11 cellular contexts compared by ENCODE assay signal in the genomic region with DNA sequence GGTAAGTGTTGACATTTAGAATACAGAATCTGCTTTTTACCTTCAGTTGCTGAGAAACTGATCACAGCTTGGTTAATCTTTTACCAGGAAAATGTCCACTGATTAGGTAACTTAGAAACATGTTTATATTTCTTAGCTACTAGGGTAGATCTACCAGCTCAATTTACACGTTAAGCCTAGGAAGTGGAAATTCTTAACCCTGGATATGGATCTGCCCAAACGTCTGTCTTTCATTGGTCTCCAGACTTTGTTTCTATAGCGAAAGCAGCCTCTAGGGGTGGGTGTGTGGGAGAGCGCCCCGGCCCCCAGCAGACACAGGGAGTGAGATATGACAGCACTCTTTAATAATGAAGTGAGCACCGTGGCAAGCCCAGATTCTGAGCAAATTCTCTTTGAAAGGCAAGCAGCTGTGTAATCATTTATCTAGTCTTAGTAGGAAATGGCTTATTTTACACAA.
A peak's percentile ranks its signal among the peaks of the same experiment; 100 is the strongest.
DNase-seq lines count a peak whose midpoint lies in the region; ATAC-seq, FAIRE-seq and TF ChIP-seq lines count a peak whose summit lies in the region.
"Had no signal": no experiment of that assay in that cellular context is flagged by ENCODE, and none has a peak within 500 bp of the region (broad histone marks: within the 10 kb centered on the region; RNA-seq: fewer than 3 reads in every experiment).

No MANE protein-coding gene starts in this region.

- H3K27me3 Mint-ChIP-seq in CD14-positive monocyte (ENCODE audit: low read depth in 3 of 3), result peaks cover 0 to 3% (median 0%) of the 10 kb centered on the region in 3 donors

- peak; percentile 23; the same call in 1 of the 2 replicates for TF ChIP-seq RAD21 in GM12878 (IDR thresholded peaks at IDR 0.05; ENCODE audit: insufficient read depth, low read depth, low read length)

- no peak for TF ChIP-seq POLR2A in GM12878 (IDR thresholded peaks at IDR 0.05; ENCODE audit: low read depth, low read length)
- TF ChIP-seq POLR2A in GM12891 (IDR thresholded peaks at IDR 0.05; ENCODE audit: low read depth, low read length), result no peak

- no peaks in the 10 kb centered on the region for H3K27me3 ChIP-seq in GM12878 (replicated peaks in 1 of 2; ENCODE audit: control insufficient read depth in 2 of 2, insufficient read depth in 2 of 2, low read length in 1 of 2)
- H3K27me3 ChIP-seq: Peyer's patch had no signal

- H3K36me3 ChIP-seq in GM12878 (ENCODE audit: control insufficient read depth in 2 of 2, insufficient read depth in 2 of 2, low read length in 1 of 2), result no peaks in the 10 kb centered on the region
- no peaks in the 10 kb centered on the region for H3K36me3 ChIP-seq in mucosa of descending colon (ENCODE audit: low read depth)
- H3K36me3 ChIP-seq: Peyer's patch had no signal

- no peaks in the 10 kb centered on the region for H3K36me3 Mint-ChIP-seq in CD14-positive monocyte

- H3K4me3 ChIP-seq in GM12878 (no peak overlapping the region), mucosa of descending colon (no peak overlapping the region)

- CTCF ChIA-PET in GM12878 (lab: Yijun Ruan, JAX), result interaction anchor here (1.6 kb wide), 1 partner anchor 11 kb away, joined by 4 read pairs; no protein-coding TSS in a partner anchor

- FAIRE-seq in GM12878 (lab: Jason Lieb, UNC), result no peak
- FAIRE-seq in GM12891 (lab: Jason Lieb, UNC), result no peak

- POLR2A ChIA-PET in GM12878 (lab: Charles Lee), result interaction anchor here (1.6 kb wide), 1 partner anchor 21 kb away, joined by 5 read pairs; no protein-coding TSS in a partner anchor

- intact Hi-C loops in GM12878 (cut with micrococcal nuclease; ENCODE audit: unreplicated experiment) (no loop called here), mucosa of descending colon (cut with DNase I, micrococcal nuclease) (no loop called here), CD14-positive monocyte (cut with micrococcal nuclease) (no loop called here)

- DNase-seq in DMS 273 treated with DMSO at 0.1 percent for 48 hours (lab: John Stamatoyannopoulos, UW) (peak; percentile 22), NCI-H146 treated with DMSO at 0.1 percent for 48 hours (lab: John Stamatoyannopoulos, UW; ENCODE audit: unreplicated experiment) (peak; percentile 86), GM12878 (ENCODE audit: low read depth, low spot score) (no peak), mucosa of descending colon (peak in 1 of 3 donors; percentile 42), GM12891 (ENCODE audit: insufficient read length, low spot score) (no peak), CD14-positive monocyte (ENCODE audit: low spot score) (no peak), OCI-M2 (lab: John Stamatoyannopoulos, UW; ENCODE audit: unreplicated experiment) (no peak)
- DNase-seq: DMS79, Peyer's patch had no signal

- H3K27ac ChIP-seq in GM12878 (ENCODE audit: control insufficient read depth, insufficient read depth), result no peak overlapping the region
- H3K27ac ChIP-seq: HL-60 had no signal

- H3K9ac ChIP-seq in GM12878 (ENCODE audit: control insufficient read depth, insufficient read depth, low read length), result no peak overlapping the region

- no peak for TF ChIP-seq EP300 in GM12878 (IDR thresholded peaks at IDR 0.05; ENCODE audit: borderline replicate concordance in 1 of 2, control insufficient read depth in 1 of 2, low read depth in 2 of 2, low read length in 2 of 2)

- no peak overlapping the region for H3K4me3 Mint-ChIP-seq in CD14-positive monocyte

- no peaks in the 10 kb centered on the region for H3K4me1 ChIP-seq in GM12878 (ENCODE audit: control insufficient read depth, insufficient read depth, low read length)
- H3K4me1 ChIP-seq in mucosa of descending colon (ENCODE audit: low read depth), result peaks cover 2% of the 10 kb centered on the region

- in situ Hi-C loops in GM12878 (cut with MboI), result no loop called here

- peak; percentile 53 for ATAC-seq in GM12878
- peak; percentile 90 for ATAC-seq in mucosa of descending colon
- ATAC-seq in HG02759 (IDR thresholded peaks at IDR 0.05; ENCODE audit: unreplicated experiment), result no peak

- H4K20me1 ChIP-seq in GM12878 (ENCODE audit: control insufficient read depth, insufficient read depth), result no peaks in the 10 kb centered on the region

- TF ChIP-seq CTCF in GM12878 (IDR thresholded peaks at IDR 0.05 in 2 of 3, conservative IDR thresholded peaks at IDR 0.05 in 1 of 3; ENCODE audit: control insufficient read depth in 2 of 3, extremely low read depth in 1 of 3, insufficient read depth in 1 of 3, low read depth in 3 of 3, low read length in 3 of 3), result 0 out of 6 replicates have a peak, but pooled peaks of 2 of the 3 experiments have one; percentile 1 to 3
- no peak for TF ChIP-seq CTCF in mucosa of descending colon (IDR thresholded peaks at IDR 0.05)
- TF ChIP-seq CTCF in CD14-positive monocyte (IDR thresholded peaks at IDR 0.05), result no peak

- H3K27ac Mint-ChIP-seq in CD14-positive monocyte, result no peak overlapping the region

- 84% methylated on average over 6 of the region's 6 CpGs for WGBS in GM12878 (ENCODE audit: insufficient coverage, insufficient replicate concordance, low lambda C conversion rate, missing lambda C conversion rate)

- H3K79me2 ChIP-seq in GM12878 (ENCODE audit: control insufficient read depth, insufficient read depth, low read length), result no peaks in the 10 kb centered on the region

- RAD21 ChIA-PET in GM12878 (lab: Charles Lee; ENCODE audit: unreplicated experiment), result interaction anchor here (0.6 to 1.2 kb wide), 4 partner anchors 31 to 163 kb away, joined by 3 to 4 read pairs (median 3); no protein-coding TSS in a partner anchor

- peaks cover 8% of the 10 kb centered on the region for H3K4me1 Mint-ChIP-seq in CD14-positive monocyte

- H2AFZ ChIP-seq in GM12878 (ENCODE audit: control insufficient read depth, low read depth, low read length), result no peak overlapping the region

- peaks cover 0 to 5% (median 3%) of the 10 kb centered on the region in 7 donors for H3K9me3 Mint-ChIP-seq in CD14-positive monocyte

- BruUV-seq in GM12878 (replicated peaks; lab: Mats Ljungman, UMichigan), result no TSS peak

- H3K4me2 ChIP-seq in GM12878 (ENCODE audit: control insufficient read depth, insufficient read depth), result no peak overlapping the region

- SMC1A ChIA-PET in GM12878 (lab: Charles Lee; ENCODE audit: uncharacterized antibody, unreplicated experiment), result interaction anchor here (0.7 to 2.0 kb wide), 10 partner anchors 10 to 392 kb away, joined by 3 to 5 read pairs (median 4); no protein-coding TSS in a partner anchor

- H3K9me3 ChIP-seq in GM12878 (replicated peaks; ENCODE audit: control insufficient read depth, insufficient read depth, low read length), result no peaks in the 10 kb centered on the region; the same call in 2 of the 3 replicates
- no peaks in the 10 kb centered on the region for H3K9me3 ChIP-seq in mucosa of descending colon
- H3K9me3 ChIP-seq: Peyer's patch had no signal

TF ChIP-seq in GM12878, 131 proteins besides CTCF, POLR2A, EP300 and RAD21:
- TF ChIP-seq YBX1 (IDR thresholded peaks at IDR 0.05) (no peak), CBFB (IDR thresholded peaks at IDR 0.05; ENCODE audit: low read depth) (no peak), TAF1 (IDR thresholded peaks at IDR 0.05; ENCODE audit: borderline replicate concordance, low read depth, low read length) (no peak), SIN3A (IDR thresholded peaks at IDR 0.05; ENCODE audit: low read depth, low read length) (no peak), ZBED1 (IDR thresholded peaks at IDR 0.05; ENCODE audit: borderline replicate concordance) (no peak), CEBPB (IDR thresholded peaks at IDR 0.05; ENCODE audit: borderline replicate concordance in 1 of 2, low read depth in 2 of 2, low read length in 2 of 2) (no peak), NR2C1 (IDR thresholded peaks at IDR 0.05) (no peak)

TF ChIP-seq in GM12891, 5 proteins besides CTCF, POLR2A, EP300 and RAD21:
- no peak for TF ChIP-seq POLR2AphosphoS5 (IDR thresholded peaks at IDR 0.05; ENCODE audit: low read depth, low read length)
- TF ChIP-seq SPI1 (IDR thresholded peaks at IDR 0.05; ENCODE audit: low read depth, low read length), result no peak
- no peak for TF ChIP-seq PAX5 (IDR thresholded peaks at IDR 0.05; ENCODE audit: insufficient read depth, low read length, severe bottlenecking)
- TF ChIP-seq TAF1 (IDR thresholded peaks at IDR 0.05; ENCODE audit: low read depth, low read length), result no peak
- TF ChIP-seq POU2F2 (IDR thresholded peaks at IDR 0.05; ENCODE audit: low read depth, low read length), result no peak

Comparison
In these comparisons a context has a peak if more than half of its experiments do, and no peak if none do; other contexts are left out.
1. DNase-seq: peak in DMS 273 treated with DMSO at 0.1 percent for 48 hours (single experiment) and NCI-H146 treated with DMSO at 0.1 percent for 48 hours (single experiment); none in GM12878 (single experiment), GM12891 (single experiment), CD14-positive monocyte (single experiment) and OCI-M2 (single experiment).
2. CTCF ChIP-seq: peak in GM12878 (2 of 3); none in mucosa of descending colon (single experiment) and CD14-positive monocyte (single experiment).